ENCODE assay signal across 14 cellular contexts in genomic region chr7:36653011-36653670, GRCh38.
DNase-seq lines count a peak whose midpoint lies in the region; ATAC-seq and TF ChIP-seq lines count a peak whose summit lies in the region.
"Had no signal": no experiment of that assay in that cellular context is flagged by ENCODE, and none has a peak within 500 bp of the region (broad histone marks: within the 10 kb centered on the region; RNA-seq: fewer than 3 reads in every experiment).

No MANE protein-coding gene starts in this region.

- H3K9me3 Mint-ChIP-seq in neural progenitor cell = peaks cover 2% of the 10 kb centered on the region

- H3K4me2 ChIP-seq in neural progenitor cell = peak overlapping the region; percentile 45

- H3K4me1 ChIP-seq in neural progenitor cell = peaks cover 44% of the 10 kb centered on the region

- H4K20me1 ChIP-seq in neural progenitor cell (ENCODE audit: low read depth) = no peaks in the 10 kb centered on the region

- TF ChIP-seq CTCF in epithelial cell of esophagus (IDR thresholded peaks at IDR 0.05; ENCODE audit: insufficient read depth, low read depth, low read length, missing control alignments) = no peak
- TF ChIP-seq CTCF in neural progenitor cell (IDR thresholded peaks at IDR 0.05) = no peak

- no peak overlapping the region for H3K4me3 Mint-ChIP-seq in neural progenitor cell

- H3K36me3 Mint-ChIP-seq in neural progenitor cell = no peaks in the 10 kb centered on the region

- no peak overlapping the region for H3K27ac ChIP-seq in neural progenitor cell

- H3K27ac Mint-ChIP-seq in neural progenitor cell = peak overlapping the region; percentile 87

- H3K4me1 Mint-ChIP-seq in neural progenitor cell = peaks cover 51% of the 10 kb centered on the region

- H3K4me3 ChIP-seq in epithelial cell of esophagus (ENCODE audit: low read length) = no peak overlapping the region
- no peak overlapping the region for H3K4me3 ChIP-seq in neural progenitor cell

- peak; percentile 27 for DNase-seq in ELR (ENCODE audit: low read depth)
- DNase-seq in NCI-H146 treated with DMSO at 0.1 percent for 48 hours (lab: John Stamatoyannopoulos, UW; ENCODE audit: unreplicated experiment) = peak; percentile 10
- peak; percentile 31 for DNase-seq in epithelial cell of esophagus (ENCODE audit: low read depth)
- DNase-seq in neural progenitor cell (ENCODE audit: low spot score) = no peak
- no peak for DNase-seq in anterior cingulate cortex (lab: John Stamatoyannopoulos, UW)
- DNase-seq in T-helper 1 cell = no peak
- no peak for DNase-seq in activated naive CD4-positive, alpha-beta T cell treated with anti-CD3 and anti-CD28 coated beads, Interleukin-2, amount 50 U/mL, for 16 hours
- DNase-seq: hippocampal formation, KG1, NCI-H510A treated with DMSO at 0.1 percent for 48 hours had no signal

- H2AFZ ChIP-seq in neural progenitor cell (replicated peaks) = no peak overlapping the region

- H3K27me3 Mint-ChIP-seq in neural progenitor cell (ENCODE audit: insufficient read depth, low read depth) = peaks cover 6% of the 10 kb centered on the region

- H3K79me2 ChIP-seq in neural progenitor cell (ENCODE audit: low read depth) = no peaks in the 10 kb centered on the region

- ATAC-seq in GM19035 (IDR thresholded peaks at IDR 0.05; ENCODE audit: unreplicated experiment) = no peak
- ATAC-seq: activated CD4-positive, CD25-positive, alpha-beta regulatory T cell treated with anti-CD3 and anti-CD28 coated beads, Interleukin-2, amount 50 U/mL, for 24 hours; HCT116; SK-N-SH treated with all-trans-retinoic acid at 6 μM for 48 hours had no signal

- H3K9ac ChIP-seq in neural progenitor cell = no peak overlapping the region

- no peaks in the 10 kb centered on the region for H3K9me3 ChIP-seq in neural progenitor cell (ENCODE audit: low read depth)

- peaks cover 11% of the 10 kb centered on the region for H3F3A ChIP-seq in neural progenitor cell (ENCODE audit: low read depth)

- no peaks in the 10 kb centered on the region for H3K36me3 ChIP-seq in neural progenitor cell

- no peaks in the 10 kb centered on the region for H3K27me3 ChIP-seq in neural progenitor cell

Comparison
In these comparisons a context has a peak if more than half of its experiments do, and no peak if none do; other contexts are left out.
1. DNase-seq: peak in ELR (single experiment), NCI-H146 treated with DMSO at 0.1 percent for 48 hours (single experiment) and epithelial cell of esophagus (single experiment); none in neural progenitor cell (single experiment), anterior cingulate cortex (0 of 58), T-helper 1 cell (0 of 5) and activated naive CD4-positive, alpha-beta T cell treated with anti-CD3 and anti-CD28 coated beads, Interleukin-2, amount 50 U/mL, for 16 hours (single experiment).